ENCODE assay signal across 8 cellular contexts in the genomic region with DNA sequence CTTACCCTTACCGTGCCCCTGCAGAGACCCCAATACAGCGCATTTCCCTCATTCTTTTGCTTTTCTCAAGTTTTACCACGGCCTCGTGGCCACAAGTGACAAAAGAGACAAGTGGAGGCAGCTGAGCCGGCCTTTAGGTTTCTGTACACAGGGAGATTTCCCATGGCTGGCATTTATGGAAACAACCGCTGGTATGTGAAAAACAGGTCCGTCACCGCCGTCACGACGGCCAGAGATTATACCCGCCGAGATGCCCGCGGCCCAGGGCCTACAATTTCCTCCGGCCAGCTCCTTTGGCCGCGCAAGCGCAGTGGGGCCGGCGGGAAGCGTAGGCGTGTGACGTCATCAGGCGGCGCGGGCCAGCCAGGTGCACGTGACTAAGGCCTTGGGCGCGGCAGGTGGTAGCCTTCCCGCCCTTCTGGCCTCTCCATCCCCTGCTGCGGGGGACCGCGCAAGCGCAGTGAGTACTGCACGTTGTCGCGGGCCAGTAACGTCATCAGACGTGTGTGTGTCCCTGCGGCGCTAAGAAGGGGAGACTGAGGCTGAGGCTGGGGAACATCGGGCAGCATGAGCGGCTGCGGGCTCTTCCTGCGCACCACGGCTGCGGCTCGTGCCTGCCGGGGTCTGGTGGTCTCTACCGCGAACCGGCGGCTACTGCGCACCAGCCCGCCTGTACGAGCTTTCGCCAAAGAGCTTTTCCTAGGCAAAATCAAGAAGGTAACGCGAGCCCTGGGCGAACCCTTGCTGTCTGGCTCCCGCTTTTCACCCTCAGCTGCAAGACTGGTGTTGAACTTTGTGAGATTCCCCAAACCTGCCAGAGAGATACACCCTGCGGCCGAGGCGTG. TPM values are rescaled to one million over a fixed set of nuclear protein-coding genes. Genes with fewer than 3 reads are reported as not detected.
DNase-seq lines count a peak whose midpoint lies in the region; ATAC-seq and TF ChIP-seq lines count a peak whose summit lies in the region.

A gene (plus strand): TSS at position 496 of the 845 bp plus-strand sequence. CDS start 72 bp downstream, at position 568.

- H3K36me3 ChIP-seq in left ventricle myocardium inferior = peaks cover 5% of the 10 kb centered on the region

- DNase-seq in NCI-H1694 treated with DMSO at 0.1 percent for 48 hours (lab: John Stamatoyannopoulos, UW) (peak; percentile 95), T-helper 17 cell (peak; percentile 96 to 97 (median 96)), amygdala (lab: John Stamatoyannopoulos, UW) (peak; percentile 79 to 99 (median 95)), left ventricle myocardium inferior (peak; percentile 97), progenitor cell of endocrine pancreas (ENCODE audit: low spot score, unreplicated experiment) (peak; percentile 98), ureter (ENCODE audit: low spot score) (peak; percentile 98)

- TF ChIP-seq POLR2A in GM15510 (IDR thresholded peaks at IDR 0.05; ENCODE audit: borderline replicate concordance, extremely low read depth, insufficient read length) = peak; percentile 97

- intact Hi-C loops in left ventricle myocardium inferior (cut with micrococcal nuclease) = no loop called here

- peak; percentile 92 for ATAC-seq in HG02885 (IDR thresholded peaks at IDR 0.05; ENCODE audit: poor library complexity, unreplicated experiment)
- ATAC-seq in T-helper 17 cell = peak; percentile 95

- no peaks in the 10 kb centered on the region for H3K27me3 ChIP-seq in left ventricle myocardium inferior (ENCODE audit: low read depth)

- H3K4me1 ChIP-seq in left ventricle myocardium inferior = peaks cover 80% of the 10 kb centered on the region

- no peaks in the 10 kb centered on the region for H3K9me3 ChIP-seq in T-helper 17 cell (ENCODE audit: control insufficient read depth, low read length, poor library complexity, severe bottlenecking)
- H3K9me3 ChIP-seq in left ventricle myocardium inferior (replicated peaks) = no peaks in the 10 kb centered on the region

- H3K4me1 Mint-ChIP-seq in T-helper 17 cell (peaks cover 53% of the 10 kb centered on the region), progenitor cell of endocrine pancreas (ENCODE audit: low read depth) (peaks cover 41% of the 10 kb centered on the region)

- peak within 1 kb of the TSS; percentile 88 for H3K4me3 ChIP-seq in left ventricle myocardium inferior

- TF ChIP-seq CTCF in left ventricle myocardium inferior (IDR thresholded peaks at IDR 0.05; ENCODE audit: borderline replicate concordance) (no peak), progenitor cell of endocrine pancreas (IDR thresholded peaks at IDR 0.05; ENCODE audit: unreplicated experiment) (no peak)

- H3K36me3 Mint-ChIP-seq in T-helper 17 cell (ENCODE audit: low read depth) = peaks cover 5% of the 10 kb centered on the region
- H3K36me3 Mint-ChIP-seq in progenitor cell of endocrine pancreas (ENCODE audit: insufficient read depth) = peaks cover 7% of the 10 kb centered on the region

- H3K27ac Mint-ChIP-seq in T-helper 17 cell = peak within 1 kb of the TSS; percentile 100
- H3K27ac Mint-ChIP-seq in progenitor cell of endocrine pancreas = peak within 1 kb of the TSS; percentile 98

- H3K27me3 Mint-ChIP-seq in T-helper 17 cell (no peaks in the 10 kb centered on the region), progenitor cell of endocrine pancreas (peaks cover 7% of the 10 kb centered on the region)

- H3K27ac ChIP-seq in left ventricle myocardium inferior (replicated peaks) = peak within 1 kb of the TSS; percentile 93

- H3K9me3 Mint-ChIP-seq in progenitor cell of endocrine pancreas (ENCODE audit: low read depth) = no peaks in the 10 kb centered on the region

- H3K4me3 Mint-ChIP-seq in T-helper 17 cell = peak within 1 kb of the TSS; percentile 93
- H3K4me3 Mint-ChIP-seq in progenitor cell of endocrine pancreas (ENCODE audit: low read depth) = peak within 1 kb of the TSS; percentile 83

RNA-seq across cellular contexts. Expression of the gene that starts here (rescaled TPM):
- total RNA-seq in T-helper 17 cell (10 to 100 TPM; 37.0 to 62.4 TPM), left ventricle myocardium inferior (35.9 TPM), progenitor cell of endocrine pancreas (57.0 and 61.2 TPM in 2 replicates), ureter (76.0 TPM)

Comparison
In these comparisons a context has a peak if more than half of its experiments do, and no peak if none do; other contexts are left out.
1. Peak in every context shown above with its lines: DNase-seq, ATAC-seq, H3K4me3 ChIP-seq and H3K27ac ChIP-seq.